In the genomic region with DNA sequence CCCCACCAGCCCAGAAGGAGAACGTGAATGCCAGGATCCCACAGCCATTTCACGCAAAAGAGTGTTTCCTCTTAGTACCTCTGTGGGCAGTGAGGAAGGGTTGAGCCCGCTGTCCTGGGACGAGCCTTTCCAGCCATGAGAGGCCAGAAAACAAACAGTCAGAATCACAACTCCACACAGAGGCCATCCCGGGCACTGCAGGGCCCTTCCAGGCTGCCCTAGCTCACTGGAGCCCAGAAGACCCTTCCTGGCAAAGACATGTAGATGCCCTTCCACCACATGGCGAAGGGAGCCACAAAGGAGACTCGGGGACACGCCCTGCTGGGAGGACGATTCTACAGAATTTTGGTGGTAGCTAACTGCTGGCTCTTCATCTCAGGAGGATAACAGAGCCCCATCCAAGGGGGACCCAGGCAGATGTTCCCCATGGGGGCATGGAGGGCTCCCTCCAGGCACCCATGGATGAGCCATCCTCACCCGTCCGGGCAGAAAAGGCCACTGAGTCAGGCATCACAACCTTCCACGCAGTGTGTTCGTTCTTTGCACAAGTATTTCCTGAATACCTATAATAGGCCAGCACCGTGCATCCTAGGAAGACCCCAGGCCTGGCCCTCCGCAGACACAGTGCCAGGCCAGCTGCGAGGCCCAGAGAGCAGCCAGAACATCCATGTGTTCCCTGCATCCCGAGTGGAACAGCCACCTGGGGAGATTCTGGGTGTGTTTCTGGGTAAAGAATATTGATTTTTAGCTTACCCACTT, we compare ENCODE assay signal across 9 cellular contexts. TPM values are rescaled to one million over a fixed set of nuclear protein-coding genes. Genes with fewer than 3 reads are reported as not detected.
A peak's percentile ranks its signal among the peaks of the same experiment; 100 is the strongest.
DNase-seq lines count a peak whose midpoint lies in the region; ATAC-seq and TF ChIP-seq lines count a peak whose summit lies in the region.
"Had no signal": no experiment of that assay in that cellular context is flagged by ENCODE, and none has a peak within 500 bp of the region (broad histone marks: within the 10 kb centered on the region; RNA-seq: fewer than 3 reads in every experiment).

No MANE protein-coding gene starts in this region.

- H3K4me3 ChIP-seq in AG10803 (ENCODE audit: low read length) (no peak overlapping the region), colonic mucosa (no peak overlapping the region)
- H3K4me3 ChIP-seq: SK-N-MC had no signal

- TF ChIP-seq CTCF in AG10803 (conservative IDR thresholded peaks at IDR 0.05; ENCODE audit: low read length): peak; percentile 70
- TF ChIP-seq CTCF in colonic mucosa (IDR thresholded peaks at IDR 0.05): peak; percentile 41

- DNase-seq in AG10803 (ENCODE audit: low read depth) (peak; percentile 45), KBM-7 (peak; percentile 17), colonic mucosa (no peak), memory B cell (ENCODE audit: low spot score in 2 of 2) (no peak), GM19240 (ENCODE audit: insufficient read length, low spot score) (no peak), AML-193 (lab: John Stamatoyannopoulos, UW) (no peak), NK-92 (lab: John Stamatoyannopoulos, UW; ENCODE audit: unreplicated experiment) (no peak), NCI-H2081 (lab: John Stamatoyannopoulos, UW) (no peak)

- no peaks in the 10 kb centered on the region for H3K36me3 ChIP-seq in colonic mucosa

- no peaks in the 10 kb centered on the region for H3K36me3 Mint-ChIP-seq in memory B cell

- in situ Hi-C loops in KBM-7 (cut with MboI; ENCODE audit: low pct_unique_long_range_greater_than_20kb, low sequenced_read_pairs): no loop called here

- H3K4me1 Mint-ChIP-seq in memory B cell: peaks cover 3% of the 10 kb centered on the region

- H3K27ac Mint-ChIP-seq in memory B cell: no peak overlapping the region

- no peaks in the 10 kb centered on the region for H3K9me3 Mint-ChIP-seq in memory B cell

- intact Hi-C loops in colonic mucosa (cut with DNase I): loop anchor here (10.0 kb wide), 2 partner anchors 171 to 241 kb away; no protein-coding TSS in a partner anchor

- H3K4me1 ChIP-seq in colonic mucosa: peaks cover 11% of the 10 kb centered on the region

- peak; percentile 39 for ATAC-seq in memory B cell (ENCODE audit: low read depth)

- peak overlapping the region; percentile 74 for H3K27ac ChIP-seq in colonic mucosa
- H3K27ac ChIP-seq: SK-N-MC had no signal

- H3K9ac ChIP-seq in colonic mucosa (ENCODE audit: low read depth in 2 of 2, low read length in 2 of 2): no peak overlapping the region

- no peaks in the 10 kb centered on the region for H3K9me3 ChIP-seq in colonic mucosa

- no peak overlapping the region for H3K4me3 Mint-ChIP-seq in memory B cell

- H3K27me3 Mint-ChIP-seq in memory B cell: no peaks in the 10 kb centered on the region

- no peaks in the 10 kb centered on the region for H3K27me3 ChIP-seq in colonic mucosa

RNA-seq across cellular contexts. Expression of a gene that starts 47.2 kb away (rescaled TPM):
- total RNA-seq in colonic mucosa: 10 to 100 TPM; 20.7 to 33.7 TPM

Comparison
In these comparisons a context has a peak if more than half of its experiments do, and no peak if none do; other contexts are left out.
1. DNase-seq: peak in AG10803 (single experiment) and KBM-7 (single experiment); none in colonic mucosa (single experiment), memory B cell (0 of 2), GM19240 (single experiment), AML-193 (0 of 2), NK-92 (single experiment) and NCI-H2081 (0 of 2).